Comparison of ENCODE assay signal across 1 cellular context in genomic region chr11:64093233-64094039, GRCh38.
TF ChIP-seq lines count a peak whose summit lies in the region.

No MANE protein-coding gene starts in this region.

TF ChIP-seq in HCT116, 20 proteins besides CTCF, POLR2A, EP300 and RAD21:
- TF ChIP-seq JUND (IDR thresholded peaks at IDR 0.05) (no peak), FOSL1 (IDR thresholded peaks at IDR 0.05; ENCODE audit: low read depth) (no peak), CEBPB (IDR thresholded peaks at IDR 0.05; ENCODE audit: low read depth) (no peak), MAX (IDR thresholded peaks at IDR 0.05) (no peak), ZNF274 (IDR thresholded peaks at IDR 0.05; ENCODE audit: low read depth, low read length) (no peak), YY1 (IDR thresholded peaks at IDR 0.05; ENCODE audit: extremely low read depth, insufficient replicate concordance, low read depth, low read length) (no peak), SRF (IDR thresholded peaks at IDR 0.05; ENCODE audit: low read depth) (no peak), EGR1 (IDR thresholded peaks at IDR 0.05; ENCODE audit: low read depth) (no peak), ZBTB33 (IDR thresholded peaks at IDR 0.05; ENCODE audit: extremely low read depth, insufficient replicate concordance, low read length) (no peak), EZH2phosphoT487 (IDR thresholded peaks at IDR 0.05; ENCODE audit: borderline replicate concordance) (no peak), TCF7L2 (IDR thresholded peaks at IDR 0.05; ENCODE audit: borderline replicate concordance, extremely low read depth, insufficient read depth, insufficient read length) (no peak), ELF1 (IDR thresholded peaks at IDR 0.05; ENCODE audit: borderline replicate concordance, low read depth) (no peak), SP1 (IDR thresholded peaks at IDR 0.05; ENCODE audit: low read depth) (no peak), CBX3 (IDR thresholded peaks at IDR 0.05; ENCODE audit: low read depth) (no peak), REST (IDR thresholded peaks at IDR 0.05; ENCODE audit: low read depth) (no peak), POLR2AphosphoS5 (IDR thresholded peaks at IDR 0.05; ENCODE audit: low read depth, low read length) (no peak), SIN3A (IDR thresholded peaks at IDR 0.05; ENCODE audit: low read depth) (no peak)
- TF ChIP-seq, protein P1, sequence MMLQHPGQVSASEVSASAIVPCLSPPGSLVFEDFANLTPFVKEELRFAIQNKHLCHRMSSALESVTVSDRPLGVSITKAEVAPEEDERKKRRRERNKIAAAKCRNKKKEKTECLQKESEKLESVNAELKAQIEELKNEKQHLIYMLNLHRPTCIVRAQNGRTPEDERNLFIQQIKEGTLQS (IDR thresholded peaks at IDR 0.05), result no peak
